Comparison of ENCODE assay signal across 1 cellular context in the genomic region with DNA sequence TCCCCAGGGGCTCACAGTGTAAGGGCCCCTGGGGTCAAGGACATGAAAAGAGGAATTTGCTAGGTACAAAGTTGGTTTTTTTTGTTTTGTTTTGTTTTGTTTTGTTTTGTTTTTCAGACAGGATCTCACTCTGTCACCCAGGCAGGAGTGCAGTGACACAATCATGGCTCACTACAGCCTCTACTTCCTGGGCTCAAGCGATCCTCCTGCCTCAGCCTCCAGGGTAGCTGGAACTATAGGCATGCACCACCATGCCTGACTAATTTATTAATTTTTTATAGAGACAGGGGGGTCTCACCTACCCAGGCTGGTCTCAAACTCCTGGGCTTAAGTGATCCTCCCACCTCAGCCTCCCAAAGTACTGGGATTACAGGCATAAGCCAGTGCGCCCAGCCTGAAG. TPM values are rescaled to one million over a fixed set of nuclear protein-coding genes. Genes with fewer than 3 reads are reported as not detected.
"Had no signal": no experiment of that assay in that cellular context is flagged by ENCODE, and none has a peak within 500 bp of the region (broad histone marks: within the 10 kb centered on the region; RNA-seq: fewer than 3 reads in every experiment).

No MANE protein-coding gene starts in this region.

RNA-seq across cellular contexts. Expression of a gene that starts 42.5 kb away (rescaled TPM):
- total RNA-seq: PC-9 had no signal
